In the genomic region with DNA sequence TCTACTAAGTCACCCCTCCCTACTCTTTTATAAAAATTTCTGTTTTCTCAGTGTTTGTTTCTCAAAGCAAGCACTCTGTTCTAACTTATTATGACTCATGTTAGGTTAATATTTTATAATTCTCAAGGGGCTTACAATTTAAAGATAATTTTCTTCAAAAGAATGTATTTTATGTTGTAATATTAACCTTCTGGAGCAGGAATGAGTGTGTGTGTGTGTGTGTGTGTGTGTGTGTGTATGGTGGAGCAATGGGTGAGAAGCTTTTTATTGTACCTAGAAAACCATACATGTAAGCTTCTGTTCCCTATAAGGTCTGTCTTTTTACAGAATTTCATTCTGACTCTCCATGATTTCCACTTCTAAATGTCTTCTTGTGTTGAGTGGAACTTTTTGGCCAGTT, we compare ENCODE assay signal across 28 cellular contexts.
"Had no signal": no experiment of that assay in that cellular context is flagged by ENCODE, and none has a peak within 500 bp of the region (broad histone marks: within the 10 kb centered on the region; RNA-seq: fewer than 3 reads in every experiment).

No MANE protein-coding gene starts in this region.

- DNase-seq: activated B cell treated with CpG ODN at 0.5 μM for 24 hours; activated CD4-positive, alpha-beta T cell treated with anti-CD3 and anti-CD28 coated beads for 36 hours; activated CD4-positive, alpha-beta T cell treated with anti-CD3 and anti-CD28 coated beads, Interleukin-2, amount 50 U/mL, for 48 hours; activated effector memory CD4-positive, alpha-beta T cell treated with Interleukin-2 at 50 U/mL for 16 hours; activated naive CD4-positive, alpha-beta T cell treated with anti-CD3 and anti-CD28 coated beads, Interleukin-2, amount 10 ng/mL, durations not matched to agents 7 days and 5 days; activated T-cell treated with anti-CD3 and anti-CD28 coated beads, Interleukin-2, amount 50 U/mL, for 72 hours; anterior cingulate cortex; body of pancreas; caudate nucleus; dorsolateral prefrontal cortex; esophagus squamous epithelium; gastrocnemius medialis; head of caudate nucleus; left colon; lower lobe of right lung; naive thymus-derived CD8-positive, alpha-beta T cell; posterior cingulate gyrus; spleen; stimulated activated CD4-positive, alpha-beta T cell treated with anti-CD3 and anti-CD28 coated beads, Interleukin-4, amount 100 ng/mL, for 1 hour; stimulated activated naive CD4-positive, alpha-beta T cell; SW 1271; T-helper 17 cell had no signal

- H3K4me3 ChIP-seq: body of pancreas, dorsolateral prefrontal cortex, esophagus squamous epithelium, gastrocnemius medialis, lower lobe of right lung, neural progenitor cell, spleen, thoracic aorta, vagina had no signal

- H3K27ac ChIP-seq: body of pancreas, dorsolateral prefrontal cortex, esophagus squamous epithelium, gastrocnemius medialis, lower lobe of right lung, neural progenitor cell, spleen, thoracic aorta, vagina had no signal

- H3K36me3 ChIP-seq: esophagus squamous epithelium, gastrocnemius medialis, lower lobe of right lung, neural progenitor cell, spleen, thoracic aorta, vagina had no signal

- FAIRE-seq: colon, keratinocyte had no signal

- H3K9me3 ChIP-seq: body of pancreas, esophagus squamous epithelium, gastrocnemius medialis, lower lobe of right lung, spleen, thoracic aorta, vagina had no signal

- H3K9ac ChIP-seq: neural progenitor cell had no signal

- H3K4me1 ChIP-seq: body of pancreas, esophagus squamous epithelium, gastrocnemius medialis, lower lobe of right lung, neural progenitor cell, spleen had no signal

- ATAC-seq: activated CD4-positive, alpha-beta T cell treated with anti-CD3 and anti-CD28 coated beads for 36 hours; activated T-cell treated with anti-CD3 and anti-CD28 coated beads, Interleukin-2, amount 50 U/mL, for 72 hours; body of pancreas; gastrocnemius medialis; left colon; lower lobe of right lung; naive thymus-derived CD8-positive, alpha-beta T cell; sciatic nerve; T-helper 17 cell had no signal

- H3K27me3 ChIP-seq: body of pancreas, dorsolateral prefrontal cortex, esophagus squamous epithelium, gastrocnemius medialis, neural progenitor cell, spleen, vagina had no signal

- H3K4me2 ChIP-seq: neural progenitor cell had no signal

- H2AFZ ChIP-seq: neural progenitor cell had no signal
